28 cellular contexts compared by ENCODE assay signal in the genomic region with DNA sequence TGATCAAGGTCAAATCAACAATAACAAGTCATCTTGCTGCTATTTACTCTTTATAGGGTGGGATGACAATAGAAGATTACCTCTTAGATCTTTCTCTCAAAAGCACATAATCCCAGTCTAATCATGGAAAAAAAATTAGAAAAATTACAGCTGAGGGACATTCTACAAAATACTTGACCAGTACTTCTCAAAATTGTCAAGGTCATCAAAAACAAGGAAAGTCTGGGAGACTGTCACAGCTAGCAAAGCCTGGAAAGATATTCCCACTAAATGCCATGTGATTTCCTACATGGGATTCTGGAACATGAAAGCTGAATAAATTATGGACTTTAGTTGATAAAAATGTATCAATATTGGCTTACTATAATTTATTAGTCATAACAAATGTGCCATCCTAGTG.
A peak's percentile ranks its signal among the peaks of the same experiment; 100 is the strongest.
DNase-seq lines count a peak whose midpoint lies in the region; ATAC-seq, FAIRE-seq and TF ChIP-seq lines count a peak whose summit lies in the region.
"Had no signal": no experiment of that assay in that cellular context is flagged by ENCODE, and none has a peak within 500 bp of the region (broad histone marks: within the 10 kb centered on the region; RNA-seq: fewer than 3 reads in every experiment).

No MANE protein-coding gene starts in this region.

- H3K27ac ChIP-seq in A549 (no peak overlapping the region), A673 (ENCODE audit: low read depth, low read length, poor library complexity, severe bottlenecking) (peak overlapping the region; percentile 93), SK-N-MC (peak overlapping the region; percentile 99), K562 (ENCODE audit: extremely low read depth, low read depth, low read length) (no peak overlapping the region), testis (no peak overlapping the region)
- H3K27ac ChIP-seq: BLaER1 had no signal

- in situ Hi-C loops in K562 (cut with MboI) = no loop called here

- H3K36me3 ChIP-seq in A673 (ENCODE audit: insufficient read depth, low read length, poor library complexity, severe bottlenecking) = no peaks in the 10 kb centered on the region
- no peaks in the 10 kb centered on the region for H3K36me3 ChIP-seq in SK-N-MC (ENCODE audit: insufficient read depth, low read length)
- no peaks in the 10 kb centered on the region for H3K36me3 ChIP-seq in K562 (ENCODE audit: control insufficient read depth, insufficient read depth, low read length)
- no peaks in the 10 kb centered on the region for H3K36me3 ChIP-seq in testis (ENCODE audit: low read depth, missing control alignments)
- H3K36me3 ChIP-seq: BE2C, BLaER1 had no signal

- intact Hi-C loops in A673 (cut with micrococcal nuclease; ENCODE audit: unreplicated experiment) = loop anchor here (2.0 to 5.0 kb wide), 2 partner anchors 75 to 1489 kb away; partner anchors contain the start of gene ID2
- intact Hi-C loops in K562 (cut with micrococcal nuclease) = no loop called here
- intact Hi-C loops in testis (cut with DNase I; ENCODE audit: low total_unique reads) = no loop called here

- CTCF ChIA-PET in A549 (lab: Yijun Ruan, JAX) (interaction anchor here (1.1 to 1.5 kb wide), 2 partner anchors 9 to 11 kb away, joined by 3 to 6 read pairs; no protein-coding TSS in a partner anchor), A673 (lab: Charles Lee) (no interaction called here), K562 (lab: Yijun Ruan, JAX; ENCODE audit: low intra/inter-chr PET ratio) (no interaction called here)

- H3K4me1 ChIP-seq in A549 (peaks cover 16% of the 10 kb centered on the region; the same call in 2 of the 3 replicates), A673 (ENCODE audit: insufficient read depth, low read length, poor library complexity, severe bottlenecking) (peaks cover 80% of the 10 kb centered on the region), K562 (replicated peaks in 1 of 2; ENCODE audit: control insufficient read depth in 2 of 2, insufficient read depth in 2 of 2, low read length in 2 of 2) (no peaks in the 10 kb centered on the region), testis (no peaks in the 10 kb centered on the region)
- H3K4me1 ChIP-seq: BE2C, BLaER1 had no signal

- ATAC-seq in A549 = no peak
- no peak for ATAC-seq in K562
- ATAC-seq in SK-N-SH treated with all-trans-retinoic acid at 6 μM for 48 hours = no peak
- ATAC-seq: GM12878 had no signal

- H3K9ac ChIP-seq in SK-N-MC (ENCODE audit: insufficient read length) (peak overlapping the region; percentile 75), K562 (ENCODE audit: insufficient read depth in 1 of 2, low read depth in 2 of 2, low read length in 2 of 2) (no peak overlapping the region)
- H3K9ac ChIP-seq: BLaER1 had no signal

- TF ChIP-seq EP300 in A549 (IDR thresholded peaks at IDR 0.05) (no peak), K562 (IDR thresholded peaks at IDR 0.05; ENCODE audit: low read length) (no peak)

- no peak overlapping the region for H3K4me3 ChIP-seq in A549
- no peak overlapping the region for H3K4me3 ChIP-seq in A673 (ENCODE audit: low read depth, low read length, poor library complexity, severe bottlenecking)
- H3K4me3 ChIP-seq in SK-N-MC = no peak overlapping the region
- H3K4me3 ChIP-seq in K562 = no peak overlapping the region
- no peak overlapping the region for H3K4me3 ChIP-seq in testis
- H3K4me3 ChIP-seq: BLaER1, GM12878 had no signal

- H2AFZ ChIP-seq in K562 (ENCODE audit: low read depth, low read length) = no peak overlapping the region

- DNase-seq in A549 (ENCODE audit: low read depth in 1 of 2, low spot score in 1 of 2) = no peak
- no peak for DNase-seq in A673 (ENCODE audit: low spot score)
- DNase-seq in SK-N-MC (ENCODE audit: low read depth, low spot score) = no peak
- no peak for DNase-seq in K562 (ENCODE audit: extremely low read depth in 1 of 4, low spot score in 3 of 4)
- DNase-seq in glomerular visceral epithelial cell (ENCODE audit: extremely low spot score) = no peak
- no peak for DNase-seq in NCI-H524 treated with DMSO at 0.1 percent for 48 hours (lab: John Stamatoyannopoulos, UW)
- DNase-seq in testis = no peak
- DNase-seq: 8988T; ACHN; BE2C; C1 segment of cervical spinal cord; CD4-positive, alpha-beta memory T cell; CD4-positive, CD25-positive, alpha-beta regulatory T cell; CD8-positive, alpha-beta memory T cell; COR-L47; DMS 273 treated with DMSO at 0.1 percent for 48 hours; DMS153; DMS53; DMS79; DND-41; EL; GDM1 had no signal

- H3K4me2 ChIP-seq in A549 (no peak overlapping the region), K562 (ENCODE audit: insufficient read depth, low read length) (no peak overlapping the region)
- H3K4me2 ChIP-seq: BLaER1 had no signal

- POLR2A ChIA-PET in A549 (lab: Yijun Ruan, JAX) = no interaction called here
- POLR2A ChIA-PET in A673 (lab: Charles Lee; ENCODE audit: low non-redundant PET) = no interaction called here
- POLR2A ChIA-PET in K562 (lab: Yijun Ruan, JAX) = no interaction called here

- H3K79me2 ChIP-seq in K562 (ENCODE audit: control insufficient read depth, insufficient read depth, low read length) = no peaks in the 10 kb centered on the region

- H3K9me3 ChIP-seq in A549 = no peaks in the 10 kb centered on the region
- H3K9me3 ChIP-seq in A673 (ENCODE audit: low read depth, low read length, poor library complexity, severe bottlenecking) = no peaks in the 10 kb centered on the region
- no peaks in the 10 kb centered on the region for H3K9me3 ChIP-seq in SK-N-MC (ENCODE audit: low read depth, low read length)
- no peaks in the 10 kb centered on the region for H3K9me3 ChIP-seq in K562 (replicated peaks; ENCODE audit: control insufficient read depth, insufficient read depth, low read depth, low read length)
- H3K9me3 ChIP-seq in testis = no peaks in the 10 kb centered on the region
- H3K9me3 ChIP-seq: BE2C, BLaER1 had no signal

- H3K27me3 ChIP-seq in A673 (replicated peaks; ENCODE audit: insufficient read depth, low read depth, low read length, poor library complexity) (no peaks in the 10 kb centered on the region), K562 (ENCODE audit: control insufficient read depth in 2 of 2, insufficient read depth in 2 of 2, low read length in 2 of 2) (no peaks in the 10 kb centered on the region), testis (no peaks in the 10 kb centered on the region)
- H3K27me3 ChIP-seq: BE2C, BLaER1 had no signal

- TF ChIP-seq POLR2A in A549 (IDR thresholded peaks at IDR 0.05; ENCODE audit: low read length) (no peak), K562 (conservative IDR thresholded peaks at IDR 0.05) (no peak), testis (IDR thresholded peaks at IDR 0.05) (no peak)

- no peaks in the 10 kb centered on the region for H3K9me1 ChIP-seq in K562 (ENCODE audit: control insufficient read depth, insufficient read depth, low read length)

- TF ChIP-seq RAD21 in A549 (conservative IDR thresholded peaks at IDR 0.05 in 1 of 2, IDR thresholded peaks at IDR 0.05 in 1 of 2) (no peak), K562 (CRISPR knock-in tag; conservative IDR thresholded peaks at IDR 0.05 in 1 of 2, IDR thresholded peaks at IDR 0.05 in 1 of 2) (no peak)

- FAIRE-seq in A549 (lab: Jason Lieb, UNC) (no peak), K562 (lab: Jason Lieb, UNC) (no peak)
- FAIRE-seq: A204.1, GM12878, GM12892, GM18507 had no signal

- BruUV-seq in A673 (replicated peaks; lab: Mats Ljungman, UMichigan) = no TSS peak
- BruUV-seq in K562 (replicated peaks; lab: Mats Ljungman, UMichigan) = no TSS peak

- no peaks in the 10 kb centered on the region for H4K20me1 ChIP-seq in K562 (replicated peaks; ENCODE audit: control insufficient read depth, insufficient read depth, low read length)
- H4K20me1 ChIP-seq: BLaER1 had no signal

- TF ChIP-seq CTCF in A549 (IDR thresholded peaks at IDR 0.05) = no peak
- no peak for TF ChIP-seq CTCF in A673 (conservative IDR thresholded peaks at IDR 0.05; ENCODE audit: low read depth, low read length)
- no peak for TF ChIP-seq CTCF in K562 (IDR thresholded peaks at IDR 0.05 in 2 of 3, conservative IDR thresholded peaks at IDR 0.05 in 1 of 3; ENCODE audit: insufficient read depth in 2 of 3, low read depth in 1 of 3, low read length in 3 of 3)
- no peak for TF ChIP-seq CTCF in testis (IDR thresholded peaks at IDR 0.05)

TF ChIP-seq in A549, 52 proteins besides CTCF, POLR2A, EP300 and RAD21:
- peak; percentile 84 for TF ChIP-seq MAFK (IDR thresholded peaks at IDR 0.05; ENCODE audit: partially characterized antibody)
- TF ChIP-seq GATA3 (IDR thresholded peaks at IDR 0.05; ENCODE audit: borderline replicate concordance) = no peak

TF ChIP-seq in K562, 482 proteins besides CTCF, POLR2A, EP300 and RAD21:
- TF ChIP-seq C11orf30 (IDR thresholded peaks at IDR 0.05; ENCODE audit: low read depth) = peak; percentile 5; the same call in 1 of the 2 replicates
- no peak for TF ChIP-seq ZSCAN32 (CRISPR knock-in tag; IDR thresholded peaks at IDR 0.05)
- peak; percentile 45; the same call in 1 of the 2 replicates for TF ChIP-seq ZNF316 (IDR thresholded peaks at IDR 0.05)

TF ChIP-seq in SK-N-SH treated with all-trans-retinoic acid at 6 μM for 48 hours, 23 proteins besides CTCF, POLR2A, EP300 and RAD21 (continues in another document):
- TF ChIP-seq GLIS3 (CRISPR knock-in tag; IDR thresholded peaks at IDR 0.05) (no peak), ZNF8 (CRISPR knock-in tag; IDR thresholded peaks at IDR 0.05) (no peak), ZNF70 (CRISPR knock-in tag; IDR thresholded peaks at IDR 0.05) (no peak), ISL1 (CRISPR knock-in tag; IDR thresholded peaks at IDR 0.05) (no peak), ZFP30 (CRISPR knock-in tag; IDR thresholded peaks at IDR 0.05) (no peak), RARB (CRISPR knock-in tag; IDR thresholded peaks at IDR 0.05) (no peak)
- TF ChIP-seq, protein P1, sequence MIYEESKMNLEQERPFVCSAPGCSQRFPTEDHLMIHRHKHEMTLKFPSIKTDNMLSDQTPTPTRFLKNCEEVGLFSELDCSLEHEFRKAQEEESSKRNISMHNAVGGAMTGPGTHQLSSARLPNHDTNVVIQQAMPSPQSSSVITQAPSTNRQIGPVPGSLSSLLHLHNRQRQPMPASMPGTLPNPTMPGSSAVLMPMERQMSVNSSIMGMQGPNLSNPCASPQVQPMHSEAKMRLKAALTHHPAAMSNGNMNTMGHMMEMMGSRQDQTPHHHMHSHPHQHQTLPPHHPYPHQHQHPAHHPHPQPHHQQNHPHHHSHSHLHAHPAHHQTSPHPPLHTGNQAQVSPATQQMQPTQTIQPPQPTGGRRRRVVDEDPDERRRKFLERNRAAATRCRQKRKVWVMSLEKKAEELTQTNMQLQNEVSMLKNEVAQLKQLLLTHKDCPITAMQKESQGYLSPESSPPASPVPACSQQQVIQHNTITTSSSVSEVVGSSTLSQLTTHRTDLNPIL (CRISPR knock-in tag; IDR thresholded peaks at IDR 0.05; ENCODE audit: low read depth) = no peak

Comparison
In these comparisons a context has a peak if more than half of its experiments do, and no peak if none do; other contexts are left out.
1. H3K27ac ChIP-seq: peak in A673 (single experiment) and SK-N-MC (single experiment); none in A549 (0 of 2), K562 (single experiment) and testis (0 of 2).
2. Of the 35 proteins assayed by ChIP-seq in both K562 and A549: peak only in K562: none; only in A549: MAFK; in both: none; in neither: 34.